8 cellular contexts compared by ENCODE assay signal in genomic region chr3:46406786-46407611, GRCh38. TPM values are rescaled to one million over a fixed set of nuclear protein-coding genes. Genes with fewer than 3 reads are reported as not detected.
DNase-seq lines count a peak whose midpoint lies in the region; ATAC-seq and TF ChIP-seq lines count a peak whose summit lies in the region.

Gene CCR5AS (minus strand): TSS chr3:46407066.
Gene CCRL2 (plus strand): TSS chr3:46407259. CDS start chr3:46408080, 821 bp downstream.

- H3K27ac ChIP-seq in CD4-positive, alpha-beta T cell (ENCODE audit: low read depth, low read length): peak within 1 kb of the TSS; percentile 22
- H3K27ac ChIP-seq in MM.1S (ENCODE audit: low read length): no peak within 1 kb of the TSS; the same call in 1 of the 2 replicates
- H3K27ac ChIP-seq in psoas muscle: peak within 1 kb of the TSS; percentile 73
- H3K27ac ChIP-seq in smooth muscle cell (ENCODE audit: low read depth): no peak within 1 kb of the TSS

- intact Hi-C loops in CD4-positive, alpha-beta T cell (cut with DNase I, micrococcal nuclease): loop anchor here in 1 of 2 experiments (1.0 kb wide), 1 partner anchor 34 kb away; no protein-coding TSS in a partner anchor
- intact Hi-C loops in psoas muscle (cut with DNase I): no loop called here

- H3K9me3 ChIP-seq in CD4-positive, alpha-beta T cell (ENCODE audit: control insufficient read depth, low read length): no peaks in the 10 kb centered on the region
- H3K9me3 ChIP-seq in MM.1S (replicated peaks; ENCODE audit: insufficient read depth, low read length) (no peaks in the 10 kb centered on the region), psoas muscle (no peaks in the 10 kb centered on the region), smooth muscle cell (replicated peaks; ENCODE audit: low read depth) (no peaks in the 10 kb centered on the region)

- H2AFZ ChIP-seq in MM.1S (ENCODE audit: low read length) (peak within 1 kb of the TSS; percentile 49; the same call in 1 of the 2 replicates), smooth muscle cell (ENCODE audit: low read depth) (no peak within 1 kb of the TSS)

- H3K4me1 ChIP-seq in MM.1S (ENCODE audit: low read length) (peaks cover 22% of the 10 kb centered on the region), psoas muscle (peaks cover 17% of the 10 kb centered on the region), smooth muscle cell (ENCODE audit: low read depth) (no peaks in the 10 kb centered on the region)

- peak in 7 of 10 experiments; percentile 2 to 35 (median 15) for DNase-seq in CD4-positive, alpha-beta T cell
- peak; percentile 37 for DNase-seq in MM.1S
- peak; percentile 4 for DNase-seq in activated T-cell treated with anti-CD3 and anti-CD28 coated beads for 24 hours (ENCODE audit: low read depth)
- DNase-seq in glomerular endothelial cell (ENCODE audit: extremely low read depth, low read depth, low spot score): peak; percentile 69
- DNase-seq in psoas muscle: peak; percentile 37 to 68
- no peak for DNase-seq in foreskin melanocyte
- DNase-seq in DMS 273 treated with DMSO at 0.1 percent for 48 hours (lab: John Stamatoyannopoulos, UW): no peak
- no peak for DNase-seq in smooth muscle cell (lab: John Stamatoyannopoulos, UW; ENCODE audit: unreplicated experiment)

- peak within 1 kb of the TSS; percentile 85 for H3K27ac Mint-ChIP-seq in CD4-positive, alpha-beta T cell

- CTCF ChIA-PET in CD4-positive, alpha-beta T cell (lab: Charles Lee): no interaction called here

- H3K9me2 ChIP-seq in MM.1S (replicated peaks; ENCODE audit: insufficient read depth, low read length): no peaks in the 10 kb centered on the region

- H3F3A ChIP-seq in MM.1S (ENCODE audit: insufficient read depth, low read length) (no peaks in the 10 kb centered on the region), smooth muscle cell (ENCODE audit: low read depth) (no peaks in the 10 kb centered on the region)

- WGBS in psoas muscle, 3 donors: 51 to 54% (median 51%) methylated on average over 20 of the region's 20 CpGs
- 73% methylated on average over 20 of the region's 20 CpGs for WGBS in smooth muscle cell (ENCODE audit: low lambda C conversion rate)

- peak; percentile 85 for ATAC-seq in CD4-positive, alpha-beta T cell (ENCODE audit: poor library complexity)
- peak; percentile 54 to 77 (median 62) for ATAC-seq in psoas muscle

- POLR2A ChIA-PET in CD4-positive, alpha-beta T cell (lab: Charles Lee): interaction anchor here (0.6 to 1.0 kb wide), 2 partner anchors 132 to 552 kb away, joined by 3 to 4 read pairs; no protein-coding TSS in a partner anchor

- H3K36me3 ChIP-seq in MM.1S (replicated peaks; ENCODE audit: insufficient read depth, low read length) (no peaks in the 10 kb centered on the region), psoas muscle (ENCODE audit: insufficient read depth in 1 of 2, low read depth in 1 of 2) (no peaks in the 10 kb centered on the region), smooth muscle cell (ENCODE audit: low read depth) (no peaks in the 10 kb centered on the region)

- peaks cover 31% of the 10 kb centered on the region for H3K4me1 Mint-ChIP-seq in CD4-positive, alpha-beta T cell (ENCODE audit: low read depth)

- H3K4me3 Mint-ChIP-seq in CD4-positive, alpha-beta T cell: peak within 1 kb of the TSS; percentile 86

- H3K9me3 Mint-ChIP-seq in CD4-positive, alpha-beta T cell: no peaks in the 10 kb centered on the region

- H3K36me3 Mint-ChIP-seq in CD4-positive, alpha-beta T cell (ENCODE audit: low read depth): no peaks in the 10 kb centered on the region

- peak within 1 kb of the TSS; percentile 20 for H3K4me2 ChIP-seq in MM.1S (ENCODE audit: low read depth, low read length)
- no peak within 1 kb of the TSS for H3K4me2 ChIP-seq in smooth muscle cell

- no peaks in the 10 kb centered on the region for H3K79me2 ChIP-seq in MM.1S (ENCODE audit: low read length)
- H3K79me2 ChIP-seq in smooth muscle cell (ENCODE audit: low read depth): no peaks in the 10 kb centered on the region

- no peaks in the 10 kb centered on the region for H3K27me3 ChIP-seq in CD4-positive, alpha-beta T cell (ENCODE audit: control insufficient read depth, insufficient read depth, low read length)
- H3K27me3 ChIP-seq in MM.1S (replicated peaks; ENCODE audit: insufficient read depth, low read length) (no peaks in the 10 kb centered on the region), psoas muscle (ENCODE audit: insufficient read depth in 3 of 3, low read length in 2 of 3) (no peaks in the 10 kb centered on the region), smooth muscle cell (ENCODE audit: low read depth) (peaks cover 95% of the 10 kb centered on the region)

- H3K4me3 ChIP-seq in MM.1S (ENCODE audit: low read length) (peak within 1 kb of the TSS; percentile 8; the same call in 1 of the 2 replicates), psoas muscle (peak within 1 kb of the TSS; percentile 52), smooth muscle cell (no peak within 1 kb of the TSS)

- no peaks in the 10 kb centered on the region for H3K27me3 Mint-ChIP-seq in CD4-positive, alpha-beta T cell

- H3K9ac ChIP-seq in MM.1S (ENCODE audit: low read length): peak within 1 kb of the TSS; percentile 9; the same call in 1 of the 2 replicates
- H3K9ac ChIP-seq in smooth muscle cell (ENCODE audit: low read depth): no peak within 1 kb of the TSS

- no peak for TF ChIP-seq CTCF in CD4-positive, alpha-beta T cell (IDR thresholded peaks at IDR 0.05)
- TF ChIP-seq CTCF in MM.1S (IDR thresholded peaks at IDR 0.05; ENCODE audit: low read length) (no peak), psoas muscle (IDR thresholded peaks at IDR 0.05) (no peak), smooth muscle cell (IDR thresholded peaks at IDR 0.05; ENCODE audit: borderline replicate concordance, insufficient read depth, poor library complexity, severe bottlenecking) (no peak)

- H4K20me1 ChIP-seq in MM.1S (ENCODE audit: insufficient read depth, low read length): no peaks in the 10 kb centered on the region
- no peaks in the 10 kb centered on the region for H4K20me1 ChIP-seq in smooth muscle cell (ENCODE audit: low read depth)

RNA-seq across cellular contexts. Expression of gene CCRL2, which starts in this region (rescaled TPM):
- total RNA-seq in CD4-positive, alpha-beta T cell: 1 to 10 TPM; 4.3 to 4.5 TPM
- 11.5 and 15.8 TPM in 2 replicates for total RNA-seq in glomerular endothelial cell
- total RNA-seq in psoas muscle: 1 to 10 TPM; 1.0 to 1.8 (median 1.7) TPM
- 1 to 10 TPM in 1 of 3 donors, under 1 TPM in 2; 0.55 to 1.1 (median 0.70) TPM for polyA plus RNA-seq in psoas muscle
- not detected in 2 replicates for total RNA-seq in smooth muscle cell
- polyA plus RNA-seq in smooth muscle cell: not detected in 2 replicates

Comparison
In these comparisons a context has a peak if more than half of its experiments do, and no peak if none do; other contexts are left out.
1. DNase-seq: peak in CD4-positive, alpha-beta T cell (7 of 10), MM.1S (single experiment), activated T-cell treated with anti-CD3 and anti-CD28 coated beads for 24 hours (single experiment), glomerular endothelial cell (single experiment) and psoas muscle (2 of 2); none in foreskin melanocyte (single experiment), DMS 273 treated with DMSO at 0.1 percent for 48 hours (single experiment) and smooth muscle cell (single experiment).
2. H3K27ac ChIP-seq: peak in CD4-positive, alpha-beta T cell (single experiment) and psoas muscle (single experiment); none in MM.1S (single experiment) and smooth muscle cell (single experiment).